Comparison of ENCODE assay signal across 16 cellular contexts in the genomic region with DNA sequence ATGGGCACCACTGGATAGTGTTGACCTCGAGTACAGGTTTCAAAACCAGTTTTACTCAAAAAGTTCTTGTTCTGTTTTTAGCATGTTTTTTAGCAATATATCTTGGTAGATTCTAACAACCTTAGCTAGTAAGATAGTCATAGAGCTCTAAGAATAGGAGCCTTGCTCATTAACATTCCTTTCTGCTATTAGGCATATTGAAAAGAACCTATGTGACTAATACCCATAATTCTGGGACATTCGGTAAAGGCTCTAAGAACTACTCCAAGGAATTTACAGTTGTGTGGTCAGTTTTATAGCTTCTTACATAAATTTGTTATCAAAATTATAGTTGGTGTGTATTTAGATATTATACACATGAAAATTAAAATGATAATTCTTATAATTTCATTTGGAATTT. TPM values are rescaled to one million over a fixed set of nuclear protein-coding genes. Genes with fewer than 3 reads are reported as not detected.
DNase-seq lines count a peak whose midpoint lies in the region; ATAC-seq and TF ChIP-seq lines count a peak whose summit lies in the region.
"Had no signal": no experiment of that assay in that cellular context is flagged by ENCODE, and none has a peak within 500 bp of the region (broad histone marks: within the 10 kb centered on the region; RNA-seq: fewer than 3 reads in every experiment).

No MANE protein-coding gene starts in this region.

- CTCF ChIA-PET in PC-3 (lab: Charles Lee), result interaction anchor here (0.5 kb wide), 1 partner anchor 198 kb away, joined by 3 read pairs; no protein-coding TSS in a partner anchor

- H3K4me3 ChIP-seq in PC-3 (ENCODE audit: low read length), result no peak overlapping the region
- H3K4me3 ChIP-seq in smooth muscle cell, result no peak overlapping the region
- H3K4me3 ChIP-seq in SJCRH30, result no peak overlapping the region
- H3K4me3 ChIP-seq: gastroesophageal sphincter, suprapubic skin had no signal

- H3K9ac ChIP-seq in PC-3 (ENCODE audit: low read length) (no peak overlapping the region), smooth muscle cell (ENCODE audit: low read depth) (no peak overlapping the region)

- H3K36me3 ChIP-seq in PC-3 (ENCODE audit: low read depth, low read length), result peaks cover 23% of the 10 kb centered on the region
- peaks cover 2% of the 10 kb centered on the region for H3K36me3 ChIP-seq in smooth muscle cell (ENCODE audit: low read depth)
- peaks cover 32% of the 10 kb centered on the region for H3K36me3 ChIP-seq in SJCRH30

- H2AFZ ChIP-seq in PC-3 (ENCODE audit: low read length) (no peak overlapping the region), smooth muscle cell (ENCODE audit: low read depth) (no peak overlapping the region)

- H3K27me3 ChIP-seq in PC-3 (ENCODE audit: low read length) (no peaks in the 10 kb centered on the region), smooth muscle cell (ENCODE audit: low read depth) (no peaks in the 10 kb centered on the region), SJCRH30 (no peaks in the 10 kb centered on the region)
- H3K27me3 ChIP-seq: gastroesophageal sphincter, suprapubic skin had no signal

- no peak for TF ChIP-seq CTCF in PC-3 (conservative IDR thresholded peaks at IDR 0.05; ENCODE audit: low read depth, low read length)
- no peak for TF ChIP-seq CTCF in smooth muscle cell (IDR thresholded peaks at IDR 0.05; ENCODE audit: borderline replicate concordance, insufficient read depth, poor library complexity, severe bottlenecking)

- POLR2A ChIA-PET in PC-3 (lab: Charles Lee; ENCODE audit: unreplicated experiment), result no interaction called here

- DNase-seq in DMS53 (lab: John Stamatoyannopoulos, UW) (peak; percentile 22), DMS53 treated with DMSO at 0.1 percent for 48 hours (lab: John Stamatoyannopoulos, UW; ENCODE audit: unreplicated experiment) (no peak), PC-3 (peak; percentile 22), smooth muscle cell (lab: John Stamatoyannopoulos, UW; ENCODE audit: unreplicated experiment) (no peak), SJCRH30 (no peak), H4 (ENCODE audit: low spot score) (no peak), HPDE6-E6E7 (ENCODE audit: extremely low spot score) (no peak)
- DNase-seq: aorta; effector CD8-positive, alpha-beta T cell; NCI-H1092; NCI-H345 had no signal

- intact Hi-C loops in PC-3 (cut with micrococcal nuclease), result loop anchor here (5.0 kb wide), 1 partner anchor 147 kb away; no protein-coding TSS in a partner anchor

- H4K20me1 ChIP-seq in PC-3 (ENCODE audit: low read length), result no peaks in the 10 kb centered on the region
- H4K20me1 ChIP-seq in smooth muscle cell (ENCODE audit: low read depth), result no peaks in the 10 kb centered on the region

- no peaks in the 10 kb centered on the region for H3K79me2 ChIP-seq in PC-3 (ENCODE audit: low read length)
- H3K79me2 ChIP-seq in smooth muscle cell (ENCODE audit: low read depth), result no peaks in the 10 kb centered on the region

- no peaks in the 10 kb centered on the region for H3K9me2 ChIP-seq in PC-3 (replicated peaks; ENCODE audit: low read length)

- H3K9me3 ChIP-seq in PC-3 (ENCODE audit: low read length) (no peaks in the 10 kb centered on the region), smooth muscle cell (replicated peaks; ENCODE audit: low read depth) (no peaks in the 10 kb centered on the region), SJCRH30 (replicated peaks) (0 out of 2 replicates have a peak, but pooled peaks cover 4% of the 10 kb centered on the region)
- H3K9me3 ChIP-seq: gastroesophageal sphincter, suprapubic skin had no signal

- no peak overlapping the region for H3K4me2 ChIP-seq in PC-3 (ENCODE audit: low read length)
- peak overlapping the region; percentile 44 for H3K4me2 ChIP-seq in smooth muscle cell

- 51% methylated on average over 2 of the region's 2 CpGs for WGBS in smooth muscle cell (ENCODE audit: low lambda C conversion rate)

- no TSS peak for BruUV-seq in PC-3 (replicated peaks; lab: Mats Ljungman, UMichigan)

- H3F3A ChIP-seq in PC-3 (ENCODE audit: low read length, unreplicated experiment), result no peaks in the 10 kb centered on the region
- H3F3A ChIP-seq in smooth muscle cell (ENCODE audit: low read depth), result peaks cover 9% of the 10 kb centered on the region

- peak; percentile 83 for ATAC-seq in PC-3
- ATAC-seq in esophagus mucosa, result peak; percentile 45
- ATAC-seq: gastroesophageal sphincter, sciatic nerve had no signal

- H3K4me1 ChIP-seq in PC-3 (ENCODE audit: insufficient read depth, low read length), result peaks cover 14% of the 10 kb centered on the region; the same call in 1 of the 2 replicates
- peaks cover 20% of the 10 kb centered on the region for H3K4me1 ChIP-seq in smooth muscle cell (ENCODE audit: low read depth)
- peaks cover 14% of the 10 kb centered on the region for H3K4me1 ChIP-seq in SJCRH30
- H3K4me1 ChIP-seq: suprapubic skin had no signal

- H3K27ac ChIP-seq in PC-3 (ENCODE audit: low read length), result no peak overlapping the region
- peak overlapping the region; percentile 63 for H3K27ac ChIP-seq in smooth muscle cell (ENCODE audit: low read depth)
- no peak overlapping the region for H3K27ac ChIP-seq in SJCRH30
- H3K27ac ChIP-seq: 22Rv1, gastroesophageal sphincter, suprapubic skin had no signal

RNA-seq across cellular contexts. Expression of gene SLC9A8, which starts 11.6 kb away (rescaled TPM):
- total RNA-seq in PC-3 (2014; rRNA removed) (11.7 and 13.1 TPM in 2 replicates), esophagus mucosa (12.0 TPM), smooth muscle cell (3.9 and 4.5 TPM in 2 replicates)
- 1.4 and 2.2 TPM in 2 replicates for polyA plus RNA-seq in smooth muscle cell
- 7.4 and 10.2 TPM in 2 replicates for total RNA-seq in SJCRH30 (2014; rRNA removed; shearing (Covaris generic))
- 4.9 TPM in 2 replicates for total RNA-seq in H4 (2014; rRNA removed; shearing (Covaris generic))

Comparison
In these comparisons a context has a peak if more than half of its experiments do, and no peak if none do; other contexts are left out.
1. DNase-seq: peak in DMS53 (single experiment) and PC-3 (single experiment); none in DMS53 treated with DMSO at 0.1 percent for 48 hours (single experiment), smooth muscle cell (single experiment), SJCRH30 (0 of 2), H4 (single experiment) and HPDE6-E6E7 (single experiment).